Comparison of ENCODE assay signal across 28 cellular contexts in the genomic region with DNA sequence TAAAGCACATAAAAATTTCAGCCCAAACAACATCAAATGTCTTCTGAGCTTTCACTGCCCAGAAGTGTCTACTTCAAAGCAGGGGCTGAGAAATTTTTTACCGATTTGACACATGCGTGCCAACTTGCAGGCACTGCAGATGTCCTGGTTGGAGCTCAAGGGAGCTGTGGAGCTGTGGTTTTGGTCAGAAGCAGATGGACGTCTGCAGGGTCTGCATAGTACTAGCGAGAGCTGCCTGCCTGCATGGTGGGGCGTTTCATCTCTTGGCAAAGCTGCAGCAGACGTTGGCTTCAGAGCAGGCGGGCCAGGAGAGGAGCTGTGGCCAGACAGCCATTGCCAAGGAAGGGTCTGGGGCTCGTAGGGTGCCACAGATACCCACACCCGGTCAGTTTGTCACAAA.
"Had no signal": no experiment of that assay in that cellular context is flagged by ENCODE, and none has a peak within 500 bp of the region (broad histone marks: within the 10 kb centered on the region; RNA-seq: fewer than 3 reads in every experiment).

No MANE protein-coding gene starts in this region.

- DNase-seq: cerebellar nuclear complex; effector CD8-positive, alpha-beta T cell; foreskin keratinocyte; glutamatergic neuron; heart right ventricle; hippocampal formation; kidney glomerular epithelial cell; left colon; left ventricle myocardium superior; lower lobe of right lung; mesenchymal stem cell; midbrain; naive thymus-derived CD4-positive, alpha-beta T cell; nucleus accumbens; ovary; posterior cingulate gyrus; psoas muscle; right lobe of liver; small intestine; stimulated activated CD4-positive, alpha-beta T cell treated with anti-CD3 and anti-CD28 coated beads, Interleukin-15, amount 100 ng/mL, for 24 hours; stimulated activated CD4-positive, alpha-beta T cell treated with anti-CD3 and anti-CD28 coated beads, Interleukin-2, amount 100 ng/mL, for 48 hours; stimulated activated naive B cell treated with anti-CD40 and anti-IgM and Interleukin-4, amounts not matched to agents 10 μg/mL and 1 μg/mL and 100 μg/mL, for 72 hours; upper lobe of right lung; uterus had no signal

- H3K36me3 ChIP-seq: esophagus muscularis mucosa, heart right ventricle, lower lobe of right lung, neural progenitor cell, ovary, right lobe of liver, thoracic aorta, tibial nerve, upper lobe of right lung, uterus had no signal

- H3K9me3 ChIP-seq: esophagus muscularis mucosa, heart right ventricle, lower lobe of right lung, ovary, psoas muscle, right lobe of liver, thoracic aorta, upper lobe of right lung, uterus had no signal

- H3K4me3 ChIP-seq: esophagus muscularis mucosa, heart right ventricle, lower lobe of right lung, neural progenitor cell, ovary, psoas muscle, right lobe of liver, thoracic aorta, tibial nerve, upper lobe of right lung, uterus had no signal

- H3K27ac ChIP-seq: esophagus muscularis mucosa, foreskin keratinocyte, heart right ventricle, lower lobe of right lung, neural progenitor cell, ovary, psoas muscle, right lobe of liver, thoracic aorta, tibial nerve, upper lobe of right lung, uterus had no signal

- H3K27me3 ChIP-seq: esophagus muscularis mucosa, foreskin keratinocyte, neural progenitor cell, ovary, right lobe of liver, tibial nerve, upper lobe of right lung, uterus had no signal

- H3K4me1 ChIP-seq: esophagus muscularis mucosa, foreskin keratinocyte, heart right ventricle, lower lobe of right lung, neural progenitor cell, psoas muscle, right lobe of liver, tibial nerve, upper lobe of right lung, uterus had no signal
